5 cellular contexts compared by ENCODE assay signal in the genomic region with DNA sequence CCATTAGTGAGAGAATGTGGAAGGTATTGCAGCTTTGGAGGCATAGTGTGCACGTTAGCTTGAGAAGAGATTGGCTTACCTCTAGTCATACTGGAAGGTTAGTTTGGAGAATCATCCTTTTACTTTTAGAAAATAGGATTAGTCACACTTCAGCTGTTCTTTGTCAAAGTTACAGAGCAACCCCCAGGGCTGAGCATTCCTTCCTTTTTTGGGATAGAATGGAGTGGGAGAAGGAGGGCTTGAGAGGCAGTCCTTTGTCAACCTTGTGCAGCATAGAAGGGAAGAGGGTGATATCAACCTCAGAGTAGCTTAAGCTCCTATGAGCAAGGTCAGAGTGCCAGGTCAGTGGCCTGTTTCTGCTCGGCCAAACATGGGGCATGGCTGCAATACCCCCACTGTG.
"Had no signal": no experiment of that assay in that cellular context is flagged by ENCODE, and none has a peak within 500 bp of the region (broad histone marks: within the 10 kb centered on the region; RNA-seq: fewer than 3 reads in every experiment).

No MANE protein-coding gene starts in this region.

- H3K27ac Mint-ChIP-seq: GM23338 had no signal

- H3K4me3 ChIP-seq: GM23338, K562 had no signal

- H2AFZ ChIP-seq: GM23338 had no signal

- H3K4me3 Mint-ChIP-seq: GM23338, H9 had no signal

- ATAC-seq: GM23338, HCT116, K562 had no signal

- H3K9me3 Mint-ChIP-seq: GM23338, H9 had no signal

- DNase-seq: H9, IMR-90 had no signal

- H3K4me2 ChIP-seq: GM23338 had no signal
